ENCODE assay signal across 14 cellular contexts in genomic region chr11:126478466-126478865, GRCh38.
"Had no signal": no experiment of that assay in that cellular context is flagged by ENCODE, and none has a peak within 500 bp of the region (broad histone marks: within the 10 kb centered on the region; RNA-seq: fewer than 3 reads in every experiment).

No MANE protein-coding gene starts in this region.

- ATAC-seq: gastrocnemius medialis, heart left ventricle had no signal

- DNase-seq: activated CD4-positive, CD25-positive, alpha-beta regulatory T cell treated with anti-CD3 and anti-CD28 coated beads, Interleukin-2, amount 50 U/mL, for 72 hours; activated T-cell treated with anti-CD3 and anti-CD28 coated beads for 4 hours; anterior cingulate cortex; brain microvascular endothelial cell; cerebellar nuclear complex; cortex of kidney; gastrocnemius medialis; kidney glomerular epithelial cell; left ventricle myocardium inferior; substantia nigra had no signal

- H3K27ac ChIP-seq: brain microvascular endothelial cell, gastrocnemius medialis, heart left ventricle, left ventricle myocardium inferior, tibial nerve, VCaP had no signal

- FAIRE-seq: urothelium cell line had no signal

- H3K27me3 ChIP-seq: brain microvascular endothelial cell, gastrocnemius medialis, heart left ventricle, tibial nerve had no signal

- H3K36me3 ChIP-seq: brain microvascular endothelial cell, gastrocnemius medialis, heart left ventricle, left ventricle myocardium inferior, tibial nerve had no signal

- H3K9me3 ChIP-seq: gastrocnemius medialis, heart left ventricle, left ventricle myocardium inferior, tibial nerve had no signal

- H3K4me3 ChIP-seq: gastrocnemius medialis, heart left ventricle, left ventricle myocardium inferior, tibial nerve had no signal
